12 cellular contexts compared by ENCODE assay signal in the genomic region with DNA sequence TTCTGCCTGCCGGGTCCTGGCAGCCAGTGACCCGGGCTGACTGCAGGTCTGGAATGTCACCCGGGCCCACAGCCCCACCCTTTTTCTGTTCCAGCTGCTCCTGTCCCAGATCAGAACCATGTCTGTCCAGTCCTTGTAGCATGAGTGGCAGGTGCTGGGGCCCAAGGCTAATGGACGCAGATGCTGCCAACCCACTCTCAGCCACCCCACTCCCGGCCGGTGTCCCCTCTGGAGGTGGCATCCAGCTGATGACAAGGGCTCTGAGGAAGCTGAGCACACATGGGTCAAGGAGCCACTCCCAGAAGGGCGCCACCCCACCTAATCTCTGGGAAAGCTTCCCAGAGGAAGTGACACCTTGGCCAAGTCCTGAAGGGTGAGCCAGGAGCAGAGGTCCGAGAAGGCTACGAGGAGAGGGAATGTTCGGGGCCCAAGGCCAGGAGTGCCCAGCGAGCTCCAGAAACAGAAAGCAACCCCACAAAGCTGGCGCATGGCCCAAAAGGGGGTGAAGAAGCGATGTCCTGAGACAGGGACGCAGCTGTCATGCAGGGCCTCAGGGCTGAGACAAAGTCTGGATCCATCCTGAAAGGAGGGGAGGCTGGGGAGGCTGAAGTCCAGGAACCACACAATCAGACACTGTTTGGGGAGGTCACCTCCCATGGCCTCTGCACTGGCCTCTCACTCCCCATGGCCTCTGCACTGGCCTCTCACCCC. TPM values are rescaled to one million over a fixed set of nuclear protein-coding genes. Genes with fewer than 3 reads are reported as not detected.
DNase-seq lines count a peak whose midpoint lies in the region; ATAC-seq and TF ChIP-seq lines count a peak whose summit lies in the region.
"Had no signal": no experiment of that assay in that cellular context is flagged by ENCODE, and none has a peak within 500 bp of the region (broad histone marks: within the 10 kb centered on the region; RNA-seq: fewer than 3 reads in every experiment).

No MANE protein-coding gene starts in this region.

- ATAC-seq in psoas muscle: peak; percentile 67 to 89 (median 84)
- no peak for ATAC-seq in HG02763 (IDR thresholded peaks at IDR 0.05; ENCODE audit: unreplicated experiment)
- no peak for ATAC-seq in GM21737 (IDR thresholded peaks at IDR 0.05; ENCODE audit: unreplicated experiment)

- H3K27ac ChIP-seq in adrenal gland (peak overlapping the region; percentile 10 to 77 (median 74)), left ventricle myocardium inferior (replicated peaks) (peak overlapping the region; percentile 87), psoas muscle (peak overlapping the region; percentile 75)
- H3K27ac ChIP-seq: ovary had no signal

- H3K27me3 Mint-ChIP-seq in activated T-cell treated with anti-CD3 and anti-CD28 coated beads, Interleukin-2, amount 50 U/mL, for 24 hours: no peaks in the 10 kb centered on the region

- no peaks in the 10 kb centered on the region for H3K9me3 Mint-ChIP-seq in activated T-cell treated with anti-CD3 and anti-CD28 coated beads, Interleukin-2, amount 50 U/mL, for 24 hours

- no peak overlapping the region for H3K4me3 ChIP-seq in H7 (ENCODE audit: insufficient read depth, low read depth, low read length)
- H3K4me3 ChIP-seq in adrenal gland: no peak overlapping the region
- peak overlapping the region; percentile 6 for H3K4me3 ChIP-seq in left ventricle myocardium inferior
- H3K4me3 ChIP-seq in psoas muscle: no peak overlapping the region
- H3K4me3 ChIP-seq: BLaER1 treated with 17β-estradiol and CSF1 and Interleukin-3, amounts not matched to agents 10 nM and 100 nM; ovary had no signal

- DNase-seq in H7: peak; percentile 60
- peak in 6 of 7 donors; percentile 80 to 96 (median 90) for DNase-seq in adrenal gland
- DNase-seq in left ventricle myocardium inferior: peak; percentile 66
- peak; percentile 71 to 91 for DNase-seq in psoas muscle
- no peak for DNase-seq in anterior cingulate cortex (lab: John Stamatoyannopoulos, UW)
- no peak for DNase-seq in activated T-cell treated with anti-CD3 and anti-CD28 coated beads, Interleukin-2, amount 50 U/mL, for 24 hours
- DNase-seq: activated naive CD4-positive, alpha-beta T cell; effector CD4-positive, alpha-beta T cell; ovary had no signal

- peaks cover 6% of the 10 kb centered on the region for H3K36me3 Mint-ChIP-seq in activated T-cell treated with anti-CD3 and anti-CD28 coated beads, Interleukin-2, amount 50 U/mL, for 24 hours (ENCODE audit: low read depth)

- H3K36me3 ChIP-seq in H7 (replicated peaks; ENCODE audit: control insufficient read depth, insufficient read depth, low read length) (peaks cover 1% of the 10 kb centered on the region; the same call in 1 of the 2 replicates), adrenal gland (replicated peaks in 1 of 2) (no peaks in the 10 kb centered on the region), left ventricle myocardium inferior (no peaks in the 10 kb centered on the region), psoas muscle (ENCODE audit: insufficient read depth in 1 of 2, low read depth in 1 of 2) (no peaks in the 10 kb centered on the region)
- H3K36me3 ChIP-seq: ovary had no signal

- H3K4me1 Mint-ChIP-seq in activated T-cell treated with anti-CD3 and anti-CD28 coated beads, Interleukin-2, amount 50 U/mL, for 24 hours (ENCODE audit: low read depth): peaks cover 28% of the 10 kb centered on the region

- no peak for TF ChIP-seq CTCF in adrenal gland (IDR thresholded peaks at IDR 0.05)
- no peak for TF ChIP-seq CTCF in left ventricle myocardium inferior (IDR thresholded peaks at IDR 0.05; ENCODE audit: borderline replicate concordance)
- TF ChIP-seq CTCF in psoas muscle (IDR thresholded peaks at IDR 0.05): no peak

- H3K4me3 Mint-ChIP-seq in activated T-cell treated with anti-CD3 and anti-CD28 coated beads, Interleukin-2, amount 50 U/mL, for 24 hours: no peak overlapping the region

- H3K4me1 ChIP-seq in adrenal gland (replicated peaks in 1 of 2) (peaks cover 33 to 45% of the 10 kb centered on the region in 2 donors), left ventricle myocardium inferior (peaks cover 65% of the 10 kb centered on the region), psoas muscle (peaks cover 29% of the 10 kb centered on the region)

- no peak overlapping the region for H3K27ac Mint-ChIP-seq in activated T-cell treated with anti-CD3 and anti-CD28 coated beads, Interleukin-2, amount 50 U/mL, for 24 hours

- H3K27me3 ChIP-seq in H7 (ENCODE audit: control insufficient read depth, insufficient read depth, low read length) (no peaks in the 10 kb centered on the region), adrenal gland (no peaks in the 10 kb centered on the region), left ventricle myocardium inferior (ENCODE audit: low read depth) (no peaks in the 10 kb centered on the region), psoas muscle (ENCODE audit: insufficient read depth in 3 of 3, low read length in 2 of 3) (no peaks in the 10 kb centered on the region)
- H3K27me3 ChIP-seq: BLaER1 treated with 17β-estradiol and CSF1 and Interleukin-3, amounts not matched to agents 10 nM and 100 nM; ovary had no signal

- intact Hi-C loops in adrenal gland (cut with DNase I) (no loop called here), left ventricle myocardium inferior (cut with micrococcal nuclease) (no loop called here), psoas muscle (cut with DNase I) (no loop called here)

- peak in 1 of 2 donors; percentile 12 for TF ChIP-seq POLR2A in adrenal gland (IDR thresholded peaks at IDR 0.05)

- 19 to 36% (median 29%) methylated on average over 9 to 14 of the region's 14 CpGs for WGBS in adrenal gland, 4 donors
- 11 to 23% (median 14%) methylated on average over 14 of the region's 14 CpGs for WGBS in psoas muscle, 3 donors

- H3K9me3 ChIP-seq in adrenal gland (replicated peaks in 1 of 3) (no peaks in the 10 kb centered on the region), left ventricle myocardium inferior (replicated peaks) (no peaks in the 10 kb centered on the region), psoas muscle (no peaks in the 10 kb centered on the region)
- H3K9me3 ChIP-seq: BLaER1 treated with 17β-estradiol and CSF1 and Interleukin-3, amounts not matched to agents 10 nM and 100 nM; ovary had no signal

RNA-seq across cellular contexts. Expression of gene ACOT7, which starts 39.5 kb away (rescaled TPM):
- 68.9 and 76.3 TPM in 2 replicates for total RNA-seq in H7 (2014; rRNA removed; shearing (Covaris generic))
- total RNA-seq in adrenal gland (10 to 100 TPM in 7 of 8 donors, 1 to 10 TPM in 1; 8.4 to 29.4 (median 15.0) TPM), left ventricle myocardium inferior (8.6 TPM), psoas muscle (1 to 10 TPM; 3.5 to 4.9 (median 4.0) TPM)
- polyA plus RNA-seq in adrenal gland (10 to 100 TPM; 11.3 to 26.6 (median 13.0) TPM), psoas muscle (10 to 100 TPM in 1 of 3 donors, 1 to 10 TPM in 2; 2.3 to 12.4 (median 4.9) TPM)

Comparison
In these comparisons a context has a peak if more than half of its experiments do, and no peak if none do; other contexts are left out.
1. DNase-seq: peak in H7 (single experiment), adrenal gland (6 of 7), left ventricle myocardium inferior (single experiment) and psoas muscle (2 of 2); none in anterior cingulate cortex (0 of 58) and activated T-cell treated with anti-CD3 and anti-CD28 coated beads, Interleukin-2, amount 50 U/mL, for 24 hours (single experiment).
2. ATAC-seq: peak in psoas muscle (4 of 4); none in HG02763 (single experiment) and GM21737 (single experiment).
3. Peak in every context shown above with its lines, with median percentiles within 50 percentile points of each other: H3K27ac ChIP-seq.